25 cellular contexts compared by ENCODE assay signal in the genomic region with DNA sequence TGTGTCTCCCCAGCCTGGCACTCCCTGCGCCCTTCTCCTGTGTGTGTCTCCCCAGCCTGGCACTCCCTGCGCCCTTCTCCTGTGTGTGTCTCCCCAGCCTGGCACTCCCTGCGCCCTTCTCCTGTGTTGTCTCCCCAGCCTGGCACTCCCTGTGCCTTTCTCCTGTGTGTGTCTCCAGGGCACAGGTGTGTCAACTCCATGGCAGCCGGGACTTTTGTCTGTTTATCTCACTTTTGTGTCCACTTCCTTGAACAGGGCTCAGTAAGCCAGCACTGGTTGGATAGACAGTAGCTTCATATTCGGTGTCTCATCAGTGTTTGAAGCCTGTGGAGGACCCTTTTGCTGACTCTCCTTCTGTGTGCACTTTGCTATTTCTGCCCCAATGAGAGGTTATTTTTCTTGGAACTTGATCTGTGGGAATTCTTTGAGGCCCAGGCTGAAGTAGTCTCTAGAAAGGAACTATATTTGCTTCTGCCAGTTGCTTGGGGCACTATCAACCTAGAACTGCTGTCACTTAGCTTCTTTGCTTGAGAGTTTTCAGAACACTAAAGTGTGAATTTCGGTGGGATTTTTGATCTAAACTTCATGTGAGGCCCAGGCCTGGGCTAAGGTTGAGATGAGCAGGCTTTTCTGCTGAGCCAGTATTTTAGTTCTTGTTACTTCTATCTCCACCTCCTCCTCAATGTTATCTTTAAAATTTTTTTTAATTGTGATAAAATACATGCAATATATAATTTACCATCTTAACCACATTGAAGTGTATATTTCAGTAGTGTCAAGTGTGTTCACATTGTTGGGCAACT. TPM values are rescaled to one million over a fixed set of nuclear protein-coding genes. Genes with fewer than 3 reads are reported as not detected.
A peak's percentile ranks its signal among the peaks of the same experiment; 100 is the strongest.
DNase-seq lines count a peak whose midpoint lies in the region; ATAC-seq and TF ChIP-seq lines count a peak whose summit lies in the region.
"Had no signal": no experiment of that assay in that cellular context is flagged by ENCODE, and none has a peak within 500 bp of the region (broad histone marks: within the 10 kb centered on the region; RNA-seq: fewer than 3 reads in every experiment).

No MANE protein-coding gene starts in this region.

- H3K4me3 Mint-ChIP-seq in activated CD4-positive, alpha-beta memory T cell treated with anti-CD3 and anti-CD28 coated beads, Interleukin-2, amount 10 ng/mL, durations not matched to agents 7 days and 5 days = no peak overlapping the region
- no peak overlapping the region for H3K4me3 Mint-ChIP-seq in activated CD4-positive, alpha-beta memory T cell treated with anti-CD3 and anti-CD28 coated beads for 36 hours
- H3K4me3 Mint-ChIP-seq in naive thymus-derived CD4-positive, alpha-beta T cell = no peak overlapping the region
- H3K4me3 Mint-ChIP-seq: activated naive CD8-positive, alpha-beta T cell treated with anti-CD3 and anti-CD28 coated beads, Interleukin-2, amount 10 ng/mL, durations not matched to agents 7 days and 5 days; activated T-helper 1 cell treated with anti-CD3 and anti-CD28 coated beads, Interleukin-12 subunit alpha, Interleukin-12 subunit beta, Interleukin-2, Interleukin-4 antibody, amounts not matched to agents 30 ng/mL and 10 ng/mL and 1 ng/mL, durations not matched to agents 14 hours and 24 hours and 36 hours; effector memory CD8-positive, alpha-beta T cell; T-helper 1 cell treated with Interleukin-12 subunit alpha and Interleukin-12 subunit beta and Interleukin-4 antibody, amounts not matched to agents 30 μg/mL and 1 μg/mL, for 36 hours had no signal

- H3K9me3 ChIP-seq in left lung = no peaks in the 10 kb centered on the region
- peaks cover 0 to 7% (median 0%) of the 10 kb centered on the region in 3 experiments for H3K9me3 ChIP-seq in naive thymus-derived CD4-positive, alpha-beta T cell (ENCODE audit: control insufficient read depth in 2 of 3, low read length in 3 of 3)
- H3K9me3 ChIP-seq: upper lobe of right lung had no signal

- no peaks in the 10 kb centered on the region for H3K4me1 ChIP-seq in left lung
- H3K4me1 ChIP-seq in naive thymus-derived CD4-positive, alpha-beta T cell (ENCODE audit: control insufficient read depth in 2 of 2, insufficient read depth in 2 of 2, low read length in 2 of 2) = peaks cover 0 to 6% of the 10 kb centered on the region in 2 donors
- H3K4me1 ChIP-seq: upper lobe of right lung had no signal

- H3K36me3 Mint-ChIP-seq in activated CD4-positive, alpha-beta memory T cell treated with anti-CD3 and anti-CD28 coated beads, Interleukin-2, amount 10 ng/mL, durations not matched to agents 7 days and 5 days (ENCODE audit: low read depth) = peaks cover 5% of the 10 kb centered on the region
- peaks cover 10% of the 10 kb centered on the region for H3K36me3 Mint-ChIP-seq in activated CD4-positive, alpha-beta memory T cell treated with anti-CD3 and anti-CD28 coated beads for 36 hours
- H3K36me3 Mint-ChIP-seq in naive thymus-derived CD4-positive, alpha-beta T cell = peaks cover 5 to 18% (median 10%) of the 10 kb centered on the region in 5 donors

- POLR2A ChIA-PET in activated CD4-positive, alpha-beta memory T cell treated with anti-CD3 and anti-CD28 coated beads, Interleukin-2, amount 10 ng/mL, durations not matched to agents 7 days and 5 days (lab: Charles Lee) = no interaction called here
- POLR2A ChIA-PET in activated CD4-positive, alpha-beta memory T cell treated with anti-CD3 and anti-CD28 coated beads for 36 hours (lab: Charles Lee) = no interaction called here
- POLR2A ChIA-PET in naive thymus-derived CD4-positive, alpha-beta T cell (lab: Charles Lee) = no interaction called here

- no peak overlapping the region for H3K27ac ChIP-seq in left lung
- H3K27ac ChIP-seq in naive thymus-derived CD4-positive, alpha-beta T cell (ENCODE audit: low read depth, low read length) = no peak overlapping the region
- H3K27ac ChIP-seq: C4-2B, hepatocyte, right atrium auricular region, upper lobe of right lung had no signal

- no peak for TF ChIP-seq CTCF in left lung (IDR thresholded peaks at IDR 0.05)

- no peak for DNase-seq in activated CD4-positive, alpha-beta memory T cell treated with anti-CD3 and anti-CD28 coated beads, Interleukin-2, amount 10 ng/mL, durations not matched to agents 7 days and 5 days
- DNase-seq in activated CD4-positive, alpha-beta memory T cell treated with anti-CD3 and anti-CD28 coated beads for 36 hours = no peak
- DNase-seq in brain pericyte (ENCODE audit: low read depth, low spot score) (peak; percentile 32), left lung (no peak), GM19238 (ENCODE audit: insufficient read length, low spot score) (no peak), GDM1 (lab: John Stamatoyannopoulos, UW) (no peak)
- peak; percentile 4 for DNase-seq in stimulated activated CD8-positive, alpha-beta memory T cell treated with anti-CD3 and anti-CD28 coated beads, Interleukin-4, amount 100 ng/mL, for 48 hours
- no peak for DNase-seq in naive thymus-derived CD4-positive, alpha-beta T cell
- DNase-seq: activated CD8-positive, alpha-beta memory T cell treated with anti-CD3 and anti-CD28 coated beads for 24 hours; activated naive CD8-positive, alpha-beta T cell treated with anti-CD3 and anti-CD28 coated beads, Interleukin-2, amount 10 ng/mL, durations not matched to agents 7 days and 5 days; caudate nucleus; DND-41; effector memory CD8-positive, alpha-beta T cell; GOT3; mesenchymal stem cell; NCI-H1694 treated with DMSO at 0.1 percent for 48 hours; NCI-H510A; SIG-M5; stimulated activated naive CD4-positive, alpha-beta T cell treated with Interleukin-2 at 50 U/mL for 16 hours; upper lobe of right lung had no signal

- H3K36me3 ChIP-seq in left lung = no peaks in the 10 kb centered on the region
- H3K36me3 ChIP-seq in naive thymus-derived CD4-positive, alpha-beta T cell (ENCODE audit: control insufficient read depth in 2 of 3, insufficient read depth in 3 of 3, low read length in 3 of 3) = no peaks in the 10 kb centered on the region
- H3K36me3 ChIP-seq: right atrium auricular region, upper lobe of right lung had no signal

- H3K4me1 Mint-ChIP-seq in activated CD4-positive, alpha-beta memory T cell treated with anti-CD3 and anti-CD28 coated beads, Interleukin-2, amount 10 ng/mL, durations not matched to agents 7 days and 5 days = peaks cover 6% of the 10 kb centered on the region
- peaks cover 3% of the 10 kb centered on the region for H3K4me1 Mint-ChIP-seq in activated CD4-positive, alpha-beta memory T cell treated with anti-CD3 and anti-CD28 coated beads for 36 hours (ENCODE audit: low read depth)
- no peaks in the 10 kb centered on the region for H3K4me1 Mint-ChIP-seq in naive thymus-derived CD4-positive, alpha-beta T cell

- H3K4me3 ChIP-seq in left lung = no peak overlapping the region
- no peak overlapping the region for H3K4me3 ChIP-seq in naive thymus-derived CD4-positive, alpha-beta T cell (ENCODE audit: low read length)
- H3K4me3 ChIP-seq: hepatocyte, right atrium auricular region, upper lobe of right lung had no signal

- intact Hi-C loops in activated CD4-positive, alpha-beta memory T cell treated with anti-CD3 and anti-CD28 coated beads for 36 hours (cut with micrococcal nuclease) = no loop called here
- intact Hi-C loops in left lung (cut with DNase I) = no loop called here
- intact Hi-C loops in naive thymus-derived CD4-positive, alpha-beta T cell (cut with micrococcal nuclease) = no loop called here

- peak; percentile 37 for ATAC-seq in left lung
- no peak for ATAC-seq in naive thymus-derived CD4-positive, alpha-beta T cell
- ATAC-seq: effector memory CD8-positive, alpha-beta T cell; upper lobe of right lung had no signal

- peak overlapping the region; percentile 31 for H3K27ac Mint-ChIP-seq in activated CD4-positive, alpha-beta memory T cell treated with anti-CD3 and anti-CD28 coated beads, Interleukin-2, amount 10 ng/mL, durations not matched to agents 7 days and 5 days
- no peak overlapping the region for H3K27ac Mint-ChIP-seq in activated CD4-positive, alpha-beta memory T cell treated with anti-CD3 and anti-CD28 coated beads for 36 hours
- no peak overlapping the region for H3K27ac Mint-ChIP-seq in naive thymus-derived CD4-positive, alpha-beta T cell
- H3K27ac Mint-ChIP-seq: activated naive CD8-positive, alpha-beta T cell treated with anti-CD3 and anti-CD28 coated beads, Interleukin-2, amount 10 ng/mL, durations not matched to agents 7 days and 5 days; activated T-helper 1 cell treated with anti-CD3 and anti-CD28 coated beads, Interleukin-12 subunit alpha, Interleukin-12 subunit beta, Interleukin-2, Interleukin-4 antibody, amounts not matched to agents 30 ng/mL and 10 ng/mL and 1 ng/mL, durations not matched to agents 14 hours and 24 hours and 36 hours; T-helper 1 cell treated with Interleukin-12 subunit alpha and Interleukin-12 subunit beta and Interleukin-4 antibody, amounts not matched to agents 30 μg/mL and 1 μg/mL, for 36 hours had no signal

- peaks cover 1% of the 10 kb centered on the region for H3K27me3 Mint-ChIP-seq in activated CD4-positive, alpha-beta memory T cell treated with anti-CD3 and anti-CD28 coated beads, Interleukin-2, amount 10 ng/mL, durations not matched to agents 7 days and 5 days
- H3K27me3 Mint-ChIP-seq in activated CD4-positive, alpha-beta memory T cell treated with anti-CD3 and anti-CD28 coated beads for 36 hours = no peaks in the 10 kb centered on the region
- H3K27me3 Mint-ChIP-seq in naive thymus-derived CD4-positive, alpha-beta T cell = peaks cover 0 to 2% (median 0%) of the 10 kb centered on the region in 5 donors
- H3K27me3 Mint-ChIP-seq: effector memory CD8-positive, alpha-beta T cell had no signal

- H3K9me3 Mint-ChIP-seq in activated CD4-positive, alpha-beta memory T cell treated with anti-CD3 and anti-CD28 coated beads, Interleukin-2, amount 10 ng/mL, durations not matched to agents 7 days and 5 days = peaks cover 9% of the 10 kb centered on the region
- H3K9me3 Mint-ChIP-seq in activated CD4-positive, alpha-beta memory T cell treated with anti-CD3 and anti-CD28 coated beads for 36 hours = peaks cover 13% of the 10 kb centered on the region
- H3K9me3 Mint-ChIP-seq in naive thymus-derived CD4-positive, alpha-beta T cell = peaks cover 0 to 15% (median 5%) of the 10 kb centered on the region in 11 donors
- H3K9me3 Mint-ChIP-seq: effector memory CD8-positive, alpha-beta T cell had no signal

- no peaks in the 10 kb centered on the region for H3K27me3 ChIP-seq in left lung
- no peaks in the 10 kb centered on the region for H3K27me3 ChIP-seq in naive thymus-derived CD4-positive, alpha-beta T cell (ENCODE audit: control insufficient read depth in 2 of 2, insufficient read depth in 2 of 2, low read length in 2 of 2)
- H3K27me3 ChIP-seq: hepatocyte, right atrium auricular region, upper lobe of right lung had no signal

- CTCF ChIA-PET in activated CD4-positive, alpha-beta memory T cell treated with anti-CD3 and anti-CD28 coated beads, Interleukin-2, amount 10 ng/mL, durations not matched to agents 7 days and 5 days (lab: Charles Lee) = no interaction called here
- CTCF ChIA-PET in activated CD4-positive, alpha-beta memory T cell treated with anti-CD3 and anti-CD28 coated beads for 36 hours (lab: Charles Lee) = no interaction called here
- CTCF ChIA-PET in naive thymus-derived CD4-positive, alpha-beta T cell (lab: Charles Lee) = no interaction called here

RNA-seq across cellular contexts. Expression of gene ASB1, which starts 8.3 kb away (rescaled TPM):
- 10 to 100 TPM; 27.9 to 31.3 TPM for total RNA-seq in activated CD4-positive, alpha-beta memory T cell treated with anti-CD3 and anti-CD28 coated beads, Interleukin-2, amount 10 ng/mL, durations not matched to agents 7 days and 5 days
- 10 to 100 TPM; 34.6 to 38.8 TPM for total RNA-seq in activated CD4-positive, alpha-beta memory T cell treated with anti-CD3 and anti-CD28 coated beads for 36 hours
- 10 to 100 TPM; 16.6 to 27.0 TPM for total RNA-seq in left lung
- total RNA-seq in naive thymus-derived CD4-positive, alpha-beta T cell = 10 to 100 TPM; 25.0 to 55.2 (median 33.1) TPM
- polyA plus RNA-seq in naive thymus-derived CD4-positive, alpha-beta T cell = 10 to 100 TPM; 17.5 to 29.3 TPM

Comparison
In these comparisons a context has a peak if more than half of its experiments do, and no peak if none do; other contexts are left out.
1. DNase-seq: peak in brain pericyte (single experiment) and stimulated activated CD8-positive, alpha-beta memory T cell treated with anti-CD3 and anti-CD28 coated beads, Interleukin-4, amount 100 ng/mL, for 48 hours (single experiment); none in activated CD4-positive, alpha-beta memory T cell treated with anti-CD3 and anti-CD28 coated beads, Interleukin-2, amount 10 ng/mL, durations not matched to agents 7 days and 5 days (single experiment), activated CD4-positive, alpha-beta memory T cell treated with anti-CD3 and anti-CD28 coated beads for 36 hours (single experiment), left lung (0 of 2), GM19238 (single experiment), GDM1 (single experiment) and naive thymus-derived CD4-positive, alpha-beta T cell (0 of 9).